ENCODE assay signal across 8 cellular contexts in genomic region chr11:8168485-8169257, GRCh38. TPM values are rescaled to one million over a fixed set of nuclear protein-coding genes. Genes with fewer than 3 reads are reported as not detected.
DNase-seq lines count a peak whose midpoint lies in the region; ATAC-seq and TF ChIP-seq lines count a peak whose summit lies in the region.

Gene RIC3 (minus strand): TSS chr11:8169025. CDS start chr11:8168989, 36 bp downstream.

- H3K9me3 Mint-ChIP-seq in activated CD4-positive, alpha-beta T cell treated with anti-CD3 and anti-CD28 coated beads, Interleukin-2, amount 10 ng/mL, durations not matched to agents 7 days and 5 days: no peaks in the 10 kb centered on the region
- peaks cover 4% of the 10 kb centered on the region for H3K9me3 Mint-ChIP-seq in stimulated activated effector memory CD8-positive, alpha-beta T cell treated with anti-CD3 and anti-CD28 coated beads, Interleukin-12 subunit alpha, Interleukin-12 subunit beta, amount 100 ng/mL, for 72 hours

- H3K4me1 Mint-ChIP-seq in activated CD4-positive, alpha-beta T cell treated with anti-CD3 and anti-CD28 coated beads, Interleukin-2, amount 10 ng/mL, durations not matched to agents 7 days and 5 days: peaks cover 26% of the 10 kb centered on the region
- peaks cover 9% of the 10 kb centered on the region for H3K4me1 Mint-ChIP-seq in stimulated activated effector memory CD8-positive, alpha-beta T cell treated with anti-CD3 and anti-CD28 coated beads, Interleukin-12 subunit alpha, Interleukin-12 subunit beta, amount 100 ng/mL, for 72 hours

- H3K4me3 Mint-ChIP-seq in activated CD4-positive, alpha-beta T cell treated with anti-CD3 and anti-CD28 coated beads, Interleukin-2, amount 10 ng/mL, durations not matched to agents 7 days and 5 days: peak within 1 kb of the TSS; percentile 88
- H3K4me3 Mint-ChIP-seq in stimulated activated effector memory CD8-positive, alpha-beta T cell treated with anti-CD3 and anti-CD28 coated beads, Interleukin-12 subunit alpha, Interleukin-12 subunit beta, amount 100 ng/mL, for 72 hours: peak within 1 kb of the TSS; percentile 68

- no peaks in the 10 kb centered on the region for H3K36me3 ChIP-seq in muscle layer of colon (ENCODE audit: insufficient read depth, low read length)

- POLR2A ChIA-PET in activated CD4-positive, alpha-beta T cell treated with anti-CD3 and anti-CD28 coated beads, Interleukin-2, amount 10 ng/mL, durations not matched to agents 7 days and 5 days (lab: Charles Lee): no interaction called here

- CTCF ChIA-PET in activated CD4-positive, alpha-beta T cell treated with anti-CD3 and anti-CD28 coated beads, Interleukin-2, amount 10 ng/mL, durations not matched to agents 7 days and 5 days (lab: Charles Lee): interaction anchor here (1.1 kb wide), 1 partner anchor 51 kb away, joined by 3 read pairs; no protein-coding TSS in a partner anchor

- peaks cover 6% of the 10 kb centered on the region for H3K36me3 Mint-ChIP-seq in activated CD4-positive, alpha-beta T cell treated with anti-CD3 and anti-CD28 coated beads, Interleukin-2, amount 10 ng/mL, durations not matched to agents 7 days and 5 days (ENCODE audit: low read depth)
- H3K36me3 Mint-ChIP-seq in stimulated activated effector memory CD8-positive, alpha-beta T cell treated with anti-CD3 and anti-CD28 coated beads, Interleukin-12 subunit alpha, Interleukin-12 subunit beta, amount 100 ng/mL, for 72 hours: no peaks in the 10 kb centered on the region

- no peaks in the 10 kb centered on the region for H3K9me3 ChIP-seq in muscle layer of colon (ENCODE audit: low read length)

- peak within 1 kb of the TSS; percentile 36 for H3K27ac ChIP-seq in muscle layer of colon (ENCODE audit: low read depth, low read length)

- peak; percentile 66 for ATAC-seq in stimulated activated effector memory CD8-positive, alpha-beta T cell treated with anti-CD3 and anti-CD28 coated beads, Interleukin-12 subunit alpha, Interleukin-12 subunit beta, amount 100 ng/mL, for 72 hours
- no peak for ATAC-seq in HG03457 (IDR thresholded peaks at IDR 0.05; ENCODE audit: unreplicated experiment)

- no peaks in the 10 kb centered on the region for H3K27me3 ChIP-seq in muscle layer of colon (ENCODE audit: control insufficient read depth in 1 of 2, insufficient read depth in 2 of 2, low read length in 2 of 2)

- peak within 1 kb of the TSS; percentile 1 for H3K9ac ChIP-seq in muscle layer of colon (ENCODE audit: low read length)

- peak within 1 kb of the TSS; percentile 57 for H3K27ac Mint-ChIP-seq in activated CD4-positive, alpha-beta T cell treated with anti-CD3 and anti-CD28 coated beads, Interleukin-2, amount 10 ng/mL, durations not matched to agents 7 days and 5 days
- H3K27ac Mint-ChIP-seq in stimulated activated effector memory CD8-positive, alpha-beta T cell treated with anti-CD3 and anti-CD28 coated beads, Interleukin-12 subunit alpha, Interleukin-12 subunit beta, amount 100 ng/mL, for 72 hours: peak within 1 kb of the TSS; percentile 13

- H3K4me3 ChIP-seq in LNCaP clone FGC (ENCODE audit: low read depth, low read length) (peak within 1 kb of the TSS; percentile 64), muscle layer of colon (ENCODE audit: low read depth in 1 of 2, low read length in 2 of 2) (peak within 1 kb of the TSS; percentile 90)

- TF ChIP-seq CTCF in LNCaP clone FGC (IDR thresholded peaks at IDR 0.05; ENCODE audit: control insufficient read depth, extremely low read depth, insufficient read depth): peak; percentile 29

- peaks cover 20% of the 10 kb centered on the region for H3K27me3 Mint-ChIP-seq in activated CD4-positive, alpha-beta T cell treated with anti-CD3 and anti-CD28 coated beads, Interleukin-2, amount 10 ng/mL, durations not matched to agents 7 days and 5 days

- peaks cover 15% of the 10 kb centered on the region for H3K4me1 ChIP-seq in muscle layer of colon (ENCODE audit: insufficient read depth, low read length)

- peak; percentile 61 for TF ChIP-seq POLR2A in GM19193 (IDR thresholded peaks at IDR 0.05; ENCODE audit: extremely low read depth, insufficient read depth, insufficient read length)

- no peak for DNase-seq in LNCaP clone FGC (ENCODE audit: low read depth)
- peak; percentile 57 for DNase-seq in activated CD4-positive, alpha-beta T cell treated with anti-CD3 and anti-CD28 coated beads, Interleukin-2, amount 10 ng/mL, durations not matched to agents 7 days and 5 days
- DNase-seq in effector CD4-positive, alpha-beta T cell: peak; percentile 19
- DNase-seq in stimulated activated effector memory CD8-positive, alpha-beta T cell treated with anti-CD3 and anti-CD28 coated beads, Interleukin-12 subunit alpha, Interleukin-12 subunit beta, amount 100 ng/mL, for 72 hours (ENCODE audit: low spot score in 2 of 2): peak in 1 of 2 donors; percentile 51
- no peak for DNase-seq in RKO (ENCODE audit: low spot score)

RNA-seq across cellular contexts. Expression of gene RIC3, which starts in this region (rescaled TPM):
- total RNA-seq in activated CD4-positive, alpha-beta T cell treated with anti-CD3 and anti-CD28 coated beads, Interleukin-2, amount 10 ng/mL, durations not matched to agents 7 days and 5 days: 10 to 100 TPM; 16.9 to 20.1 TPM

Comparison
In these comparisons a context has a peak if more than half of its experiments do, and no peak if none do; other contexts are left out.
1. DNase-seq: peak in activated CD4-positive, alpha-beta T cell treated with anti-CD3 and anti-CD28 coated beads, Interleukin-2, amount 10 ng/mL, durations not matched to agents 7 days and 5 days (single experiment) and effector CD4-positive, alpha-beta T cell (single experiment); none in LNCaP clone FGC (single experiment) and RKO (single experiment).